18 cellular contexts compared by ENCODE assay signal in genomic region chr6:129635396-129636164, GRCh38.
A peak's percentile ranks its signal among the peaks of the same experiment; 100 is the strongest.
DNase-seq lines count a peak whose midpoint lies in the region; ATAC-seq and TF ChIP-seq lines count a peak whose summit lies in the region.
"Had no signal": no experiment of that assay in that cellular context is flagged by ENCODE, and none has a peak within 500 bp of the region (broad histone marks: within the 10 kb centered on the region; RNA-seq: fewer than 3 reads in every experiment).

No MANE protein-coding gene starts in this region.

- no peak overlapping the region for H4K91ac ChIP-seq in IMR-90 (ENCODE audit: insufficient read depth, low read depth, low read length)

- no peak overlapping the region for H3K4me3 ChIP-seq in IMR-90 (ENCODE audit: insufficient read depth, low read depth, low read length)
- H3K4me3 ChIP-seq: esophagus muscularis mucosa, SJSA1 had no signal

- H3K9me3 ChIP-seq in IMR-90 (ENCODE audit: control insufficient read depth, insufficient read depth, low read length) = no peaks in the 10 kb centered on the region
- H3K9me3 ChIP-seq: esophagus muscularis mucosa, SJSA1 had no signal

- 0 out of 2 replicates have a peak, but pooled peaks cover 4% of the 10 kb centered on the region for H3K9me1 ChIP-seq in IMR-90 (ENCODE audit: insufficient read depth, low read length)

- no peak overlapping the region for H2AK5ac ChIP-seq in IMR-90 (ENCODE audit: low read depth, low read length)

- no peak overlapping the region for H4K5ac ChIP-seq in IMR-90 (ENCODE audit: low read depth, low read length)

- peak overlapping the region; percentile 35; the same call in 1 of the 2 replicates for H2BK20ac ChIP-seq in IMR-90 (ENCODE audit: low read depth, low read length)

- intact Hi-C loops in IMR-90 (cut with micrococcal nuclease) = no loop called here
- intact Hi-C loops in dendritic cell treated with granulocyte-macrophage colony-stimulating factor and Interleukin-4, amounts not matched to agents 40 ng/mL and 50 ng/mL, for 4 days (cut with micrococcal nuclease) = no loop called here

- peaks cover 17% of the 10 kb centered on the region for H3K4me1 ChIP-seq in IMR-90 (ENCODE audit: control insufficient read depth, insufficient read depth, low read length)
- H3K4me1 ChIP-seq: esophagus muscularis mucosa had no signal

- in situ Hi-C loops in IMR-90 (cut with MboI; ENCODE audit: low sequenced_read_pairs) = no loop called here

- H3K14ac ChIP-seq in IMR-90 (replicated peaks; ENCODE audit: low read depth, low read length) = peak overlapping the region; percentile 73

- peaks cover 3 to 33% of the 10 kb centered on the region in 2 experiments; a peak in 3 of 4 replicates for H3K79me1 ChIP-seq in IMR-90 (ENCODE audit: low read depth in 1 of 2, low read length in 2 of 2)

- peak overlapping the region; percentile 23; the same call in 1 of the 2 replicates for H2BK120ac ChIP-seq in IMR-90 (ENCODE audit: low read depth, low read length)

- H3K27me3 ChIP-seq in IMR-90 (ENCODE audit: control insufficient read depth, insufficient read depth, low read length) = no peaks in the 10 kb centered on the region
- H3K27me3 ChIP-seq: esophagus muscularis mucosa, SJSA1 had no signal

- H2BK5ac ChIP-seq in IMR-90 (ENCODE audit: low read depth, low read length, poor library complexity, severe bottlenecking) = peak overlapping the region; percentile 31

- POLR2A ChIA-PET in IMR-90 (lab: Charles Lee; ENCODE audit: unreplicated experiment) = no interaction called here

- H3K18ac ChIP-seq in IMR-90 (ENCODE audit: low read depth, low read length) = peak overlapping the region; percentile 51; the same call in 1 of the 2 replicates

- dilution Hi-C loops in IMR-90 (cut with HindIII; ENCODE audit: low sequenced_read_pairs, unreplicated experiment) = no loop called here

- peak; percentile 34 for DNase-seq in AG20443 (ENCODE audit: low spot score)
- DNase-seq in IMR-90 = peak; percentile 81
- DNase-seq in left kidney (ENCODE audit: low read depth, low spot score) = peak; percentile 29
- DNase-seq in nephron progenitor cell = no peak
- no peak for DNase-seq in NCI-H1092 (lab: John Stamatoyannopoulos, UW)
- DNase-seq in activated naive CD4-positive, alpha-beta T cell treated with anti-CD3 and anti-CD28 coated beads, Interleukin-2, amount 50 U/mL, for 72 hours (ENCODE audit: low spot score in 2 of 2) = no peak
- DNase-seq: activated CD8-positive, alpha-beta memory T cell treated with anti-CD3 and anti-CD28 coated beads for 24 hours; CD4-positive, alpha-beta T cell; GF-D8; NCI-H1930; NK-92 treated with Interleukin-12 subunit alpha and Interleukin-12 subunit beta, amount 100 ng/mL, for 24 hours had no signal

- H4K8ac ChIP-seq in IMR-90 (ENCODE audit: low read depth in 2 of 2, low read length in 2 of 2) = no peak overlapping the region; a peak in 1 of 4 replicates

- TF ChIP-seq POLR2A in IMR-90 (IDR thresholded peaks at IDR 0.05; ENCODE audit: low read depth, low read length) = no peak

- TF ChIP-seq CTCF in IMR-90 (conservative IDR thresholded peaks at IDR 0.05; ENCODE audit: low read depth, low read length) = no peak
- TF ChIP-seq CTCF in nephron progenitor cell (IDR thresholded peaks at IDR 0.05) = no peak

- peak overlapping the region; percentile 6 for H3K4me3 Mint-ChIP-seq in dendritic cell treated with granulocyte-macrophage colony-stimulating factor and Interleukin-4, amounts not matched to agents 40 ng/mL and 50 ng/mL, for 4 days
- no peak overlapping the region for H3K4me3 Mint-ChIP-seq in nephron progenitor cell
- H3K4me3 Mint-ChIP-seq: CD4-positive, alpha-beta T cell; central memory CD8-positive, alpha-beta T cell; stimulated activated naive CD8-positive, alpha-beta T cell treated with anti-CD3 and anti-CD28 coated beads, Interleukin-15, Interleukin-2, amounts not matched to agents 100 ng/mL and 50 ng/mL, for 24 hours had no signal

- H2BK15ac ChIP-seq in IMR-90 (ENCODE audit: low read depth, low read length) = peak overlapping the region; percentile 64; the same call in 1 of the 3 replicates

- no TSS peak for BruUV-seq in IMR-90 (replicated peaks; lab: Mats Ljungman, UMichigan)

- no peak overlapping the region for H3K23ac ChIP-seq in IMR-90 (ENCODE audit: low read depth, low read length)

- H3K9ac ChIP-seq in IMR-90 (ENCODE audit: low read depth, low read length) = no peak overlapping the region
- H3K9ac ChIP-seq: KMS-11 had no signal

- no peaks in the 10 kb centered on the region for H3K36me3 ChIP-seq in IMR-90 (ENCODE audit: control insufficient read depth, insufficient read depth, low read length)
- H3K36me3 ChIP-seq: esophagus muscularis mucosa had no signal

- peaks cover 54% of the 10 kb centered on the region for H3K4me1 Mint-ChIP-seq in dendritic cell treated with granulocyte-macrophage colony-stimulating factor and Interleukin-4, amounts not matched to agents 40 ng/mL and 50 ng/mL, for 4 days (ENCODE audit: low read depth)
- peaks cover 24% of the 10 kb centered on the region for H3K4me1 Mint-ChIP-seq in nephron progenitor cell
- H3K4me1 Mint-ChIP-seq: central memory CD8-positive, alpha-beta T cell had no signal

- TF ChIP-seq RAD21 in IMR-90 (IDR thresholded peaks at IDR 0.05; ENCODE audit: low read length) = no peak

- CTCF ChIA-PET in IMR-90 (lab: Yijun Ruan, JAX) = interaction anchor here (0.6 kb wide), 1 partner anchor 1643 kb away, joined by 4 read pairs; no protein-coding TSS in a partner anchor

- H3K27me3 Mint-ChIP-seq in dendritic cell treated with granulocyte-macrophage colony-stimulating factor and Interleukin-4, amounts not matched to agents 40 ng/mL and 50 ng/mL, for 4 days = no peaks in the 10 kb centered on the region
- H3K27me3 Mint-ChIP-seq in nephron progenitor cell (ENCODE audit: low read depth, poor library complexity) = peaks cover 4% of the 10 kb centered on the region
- H3K27me3 Mint-ChIP-seq: CD4-positive, alpha-beta T cell; central memory CD8-positive, alpha-beta T cell; stimulated activated naive CD8-positive, alpha-beta T cell treated with anti-CD3 and anti-CD28 coated beads, Interleukin-15, Interleukin-2, amounts not matched to agents 100 ng/mL and 50 ng/mL, for 24 hours had no signal

- no peaks in the 10 kb centered on the region for H3K9me3 Mint-ChIP-seq in dendritic cell treated with granulocyte-macrophage colony-stimulating factor and Interleukin-4, amounts not matched to agents 40 ng/mL and 50 ng/mL, for 4 days
- no peaks in the 10 kb centered on the region for H3K9me3 Mint-ChIP-seq in nephron progenitor cell
- no peaks in the 10 kb centered on the region for H3K9me3 Mint-ChIP-seq in activated naive CD4-positive, alpha-beta T cell treated with anti-CD3 and anti-CD28 coated beads, Interleukin-2, amount 50 U/mL, for 72 hours
- H3K9me3 Mint-ChIP-seq: CD4-positive, alpha-beta T cell; central memory CD8-positive, alpha-beta T cell; stimulated activated naive CD8-positive, alpha-beta T cell treated with anti-CD3 and anti-CD28 coated beads, Interleukin-15, Interleukin-2, amounts not matched to agents 100 ng/mL and 50 ng/mL, for 24 hours had no signal

- peak; percentile 72 for ATAC-seq in IMR-90 (ENCODE audit: low read depth)
- no peak for ATAC-seq in GM21528 (IDR thresholded peaks at IDR 0.05; ENCODE audit: low FRiP score, unreplicated experiment)
- no peak for ATAC-seq in activated naive CD4-positive, alpha-beta T cell treated with anti-CD3 and anti-CD28 coated beads, Interleukin-2, amount 50 U/mL, for 72 hours

- H3K56ac ChIP-seq in IMR-90 (ENCODE audit: extremely low read depth, insufficient read depth, low read length) = no peak overlapping the region

- peak overlapping the region; percentile 72 for H3K27ac Mint-ChIP-seq in dendritic cell treated with granulocyte-macrophage colony-stimulating factor and Interleukin-4, amounts not matched to agents 40 ng/mL and 50 ng/mL, for 4 days
- H3K27ac Mint-ChIP-seq in nephron progenitor cell = no peak overlapping the region
- H3K27ac Mint-ChIP-seq in activated naive CD4-positive, alpha-beta T cell treated with anti-CD3 and anti-CD28 coated beads, Interleukin-2, amount 50 U/mL, for 72 hours = no peak overlapping the region
- H3K27ac Mint-ChIP-seq: CD4-positive, alpha-beta T cell; stimulated activated naive CD8-positive, alpha-beta T cell treated with anti-CD3 and anti-CD28 coated beads, Interleukin-15, Interleukin-2, amounts not matched to agents 100 ng/mL and 50 ng/mL, for 24 hours had no signal

- H3K36me3 Mint-ChIP-seq in dendritic cell treated with granulocyte-macrophage colony-stimulating factor and Interleukin-4, amounts not matched to agents 40 ng/mL and 50 ng/mL, for 4 days (ENCODE audit: low read depth) = peaks cover 98% of the 10 kb centered on the region
- H3K36me3 Mint-ChIP-seq in nephron progenitor cell (ENCODE audit: low read depth) = no peaks in the 10 kb centered on the region
- H3K36me3 Mint-ChIP-seq in activated naive CD4-positive, alpha-beta T cell treated with anti-CD3 and anti-CD28 coated beads, Interleukin-2, amount 50 U/mL, for 72 hours = no peaks in the 10 kb centered on the region

- H3K4me2 ChIP-seq in IMR-90 (ENCODE audit: low read depth, low read length) = no peak overlapping the region
- H3K4me2 ChIP-seq: KMS-11 had no signal

- no peak overlapping the region; the same call in 1 of the 2 replicates for H3K27ac ChIP-seq in IMR-90 (ENCODE audit: insufficient read depth, low read length)
- H3K27ac ChIP-seq: esophagus muscularis mucosa, KMS-11, SJSA1 had no signal

- WGBS in IMR-90 (ENCODE audit: extremely low coverage in 2 of 2, insufficient read length in 1 of 2), 2 experiments = no CpG with 5 or more reads among the region's 3 CpGs

- no peak overlapping the region for H2AFZ ChIP-seq in IMR-90 (replicated peaks; ENCODE audit: low read length, poor library complexity)

- H3K4ac ChIP-seq in IMR-90 (ENCODE audit: low read depth, low read length) = peak overlapping the region; percentile 54

- no peak overlapping the region for H2AK9ac ChIP-seq in IMR-90 (replicated peaks; ENCODE audit: low read depth, low read length, poor library complexity)

- H4K20me1 ChIP-seq in IMR-90 (ENCODE audit: insufficient read depth, low read length) = no peaks in the 10 kb centered on the region

TF ChIP-seq in IMR-90, 13 proteins besides CTCF, POLR2A, EP300 and RAD21:
- TF ChIP-seq CEBPB (IDR thresholded peaks at IDR 0.05; ENCODE audit: low read depth, low read length) (no peak), BHLHE40 (IDR thresholded peaks at IDR 0.05; ENCODE audit: low read depth, low read length) (no peak), SMC3 (IDR thresholded peaks at IDR 0.05; ENCODE audit: low read depth, low read length) (no peak), NFE2L2 (IDR thresholded peaks at IDR 0.05; ENCODE audit: low read depth, low read length) (no peak)
- TF ChIP-seq, protein P1, sequence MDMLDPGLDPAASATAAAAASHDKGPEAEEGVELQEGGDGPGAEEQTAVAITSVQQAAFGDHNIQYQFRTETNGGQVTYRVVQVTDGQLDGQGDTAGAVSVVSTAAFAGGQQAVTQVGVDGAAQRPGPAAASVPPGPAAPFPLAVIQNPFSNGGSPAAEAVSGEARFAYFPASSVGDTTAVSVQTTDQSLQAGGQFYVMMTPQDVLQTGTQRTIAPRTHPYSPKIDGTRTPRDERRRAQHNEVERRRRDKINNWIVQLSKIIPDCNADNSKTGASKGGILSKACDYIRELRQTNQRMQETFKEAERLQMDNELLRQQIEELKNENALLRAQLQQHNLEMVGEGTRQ (IDR thresholded peaks at IDR 0.05; ENCODE audit: low read depth, low read length) = peak; percentile 44; the same call in 1 of the 2 replicates

Comparison
In these comparisons a context has a peak if more than half of its experiments do, and no peak if none do; other contexts are left out.
1. DNase-seq: peak in AG20443 (single experiment), IMR-90 (single experiment) and left kidney (single experiment); none in nephron progenitor cell (single experiment), NCI-H1092 (single experiment) and activated naive CD4-positive, alpha-beta T cell treated with anti-CD3 and anti-CD28 coated beads, Interleukin-2, amount 50 U/mL, for 72 hours (0 of 2).